ENCODE assay signal across 17 cellular contexts in the genomic region with DNA sequence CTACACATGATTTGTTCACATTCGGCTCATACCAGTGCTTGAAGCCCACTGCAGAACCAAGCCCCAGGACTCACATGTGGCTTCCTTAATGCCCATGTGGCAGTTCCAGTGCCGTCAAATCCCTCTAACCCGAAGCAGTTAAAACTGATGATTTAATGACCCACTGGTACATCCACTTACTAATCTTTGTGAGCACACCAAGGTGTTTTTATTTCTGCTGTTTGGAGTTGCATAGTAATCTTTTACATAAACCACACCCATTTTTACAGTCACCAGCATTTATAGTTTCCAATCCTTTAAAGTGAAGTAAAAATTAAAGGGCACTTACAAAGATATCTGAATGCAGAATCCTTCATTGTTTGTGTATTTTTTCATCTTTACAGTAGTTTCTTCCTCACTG.
"Had no signal": no experiment of that assay in that cellular context is flagged by ENCODE, and none has a peak within 500 bp of the region (broad histone marks: within the 10 kb centered on the region; RNA-seq: fewer than 3 reads in every experiment).

No MANE protein-coding gene starts in this region.

- H3K36me3 Mint-ChIP-seq: activated naive CD8-positive, alpha-beta T cell; natural killer cell had no signal

- H3K9me3 ChIP-seq: lower lobe of right lung, suprapubic skin, upper lobe of right lung had no signal

- H3K27ac ChIP-seq: brain microvascular endothelial cell, lower lobe of right lung, suprapubic skin, upper lobe of right lung had no signal

- H3K4me1 Mint-ChIP-seq: activated CD4-positive, alpha-beta T cell treated with anti-CD3 and anti-CD28 coated beads, Interleukin-2, amount 10 ng/mL, durations not matched to agents 24 days and 14 days; natural killer cell had no signal

- H3K4me3 ChIP-seq: lower lobe of right lung, suprapubic skin, upper lobe of right lung had no signal

- H3K9me3 Mint-ChIP-seq: activated B cell treated with CpG ODN at 0.5 μM for 24 hours; activated CD4-positive, alpha-beta T cell treated with anti-CD3 and anti-CD28 coated beads, Interleukin-2, amount 10 ng/mL, durations not matched to agents 24 days and 14 days; activated T-helper 2 cell treated with anti-CD3 and anti-CD28 coated beads, Interferon-gamma antibody, Interleukin-2, Interleukin-4, amounts not matched to agents 10 μg/mL and 5 μg/mL and 100 μg/mL, durations not matched to agents 14 hours and 24 hours and 36 hours; endodermal cell; natural killer cell had no signal

- ATAC-seq: lower lobe of right lung, natural killer cell, T-helper 17 cell, upper lobe of right lung had no signal

- H3K27me3 ChIP-seq: brain microvascular endothelial cell, suprapubic skin, upper lobe of right lung had no signal

- H3K27ac Mint-ChIP-seq: activated B cell treated with CpG ODN at 0.5 μM for 24 hours; activated CD4-positive, alpha-beta T cell treated with anti-CD3 and anti-CD28 coated beads, Interleukin-2, amount 10 ng/mL, durations not matched to agents 24 days and 14 days; activated naive CD8-positive, alpha-beta T cell; activated T-helper 2 cell treated with anti-CD3 and anti-CD28 coated beads, Interferon-gamma antibody, Interleukin-2, Interleukin-4, amounts not matched to agents 10 μg/mL and 5 μg/mL and 100 μg/mL, durations not matched to agents 14 hours and 24 hours and 36 hours; endodermal cell; natural killer cell; T-helper 17 cell had no signal

- H3K36me3 ChIP-seq: brain microvascular endothelial cell, lower lobe of right lung, suprapubic skin, upper lobe of right lung had no signal

- DNase-seq: activated B cell treated with CpG ODN at 0.5 μM for 24 hours; activated CD4-positive, alpha-beta T cell treated with anti-CD3 and anti-CD28 coated beads, Interleukin-2, amount 10 ng/mL, durations not matched to agents 24 days and 14 days; activated CD8-positive, alpha-beta memory T cell treated with anti-CD3 and anti-CD28 coated beads for 24 hours; activated T-cell treated with anti-CD3 and anti-CD28 coated beads for 4 hours; amygdala; endodermal cell; lower lobe of right lung; natural killer cell; stimulated activated CD4-positive, alpha-beta T cell treated with anti-CD3 and anti-CD28 coated beads, Interleukin-4, amount 100 ng/mL, for 1 hour; stimulated activated CD8-positive, alpha-beta memory T cell treated with anti-CD3 and anti-CD28 coated beads, Interleukin-4, amount 100 ng/mL, for 48 hours; stimulated activated naive CD8-positive, alpha-beta T cell treated with anti-CD3 and anti-CD28 coated beads, Interleukin-15, Interleukin-2, amounts not matched to agents 100 U/mL and 50 U/mL, for 24 hours; T-helper 17 cell; upper lobe of right lung had no signal

- H3K4me3 Mint-ChIP-seq: activated B cell treated with CpG ODN at 0.5 μM for 24 hours; activated CD4-positive, alpha-beta T cell treated with anti-CD3 and anti-CD28 coated beads, Interleukin-2, amount 10 ng/mL, durations not matched to agents 24 days and 14 days; activated naive CD8-positive, alpha-beta T cell; endodermal cell; natural killer cell; T-helper 17 cell had no signal
